ENCODE assay signal across 17 cellular contexts in genomic region chr4:176193126-176193525, GRCh38. TPM values are rescaled to one million over a fixed set of nuclear protein-coding genes. Genes with fewer than 3 reads are reported as not detected.
DNase-seq lines count a peak whose midpoint lies in the region; ATAC-seq and TF ChIP-seq lines count a peak whose summit lies in the region.
"Had no signal": no experiment of that assay in that cellular context is flagged by ENCODE, and none has a peak within 500 bp of the region (broad histone marks: within the 10 kb centered on the region; RNA-seq: fewer than 3 reads in every experiment).

No MANE protein-coding gene starts in this region.

- intact Hi-C loops in sigmoid colon (cut with DNase I) = loop anchor here (5.0 to 10.0 kb wide), 2 partner anchors 44 to 82 kb away; no protein-coding TSS in a partner anchor

- no peaks in the 10 kb centered on the region for H4K20me1 ChIP-seq in GM23248 (ENCODE audit: insufficient read depth)
- H4K20me1 ChIP-seq in fibroblast of lung (ENCODE audit: control insufficient read depth, extremely low read depth, insufficient read depth, low read length) = no peaks in the 10 kb centered on the region
- H4K20me1 ChIP-seq: BLaER1 had no signal

- H3K9me2 ChIP-seq in GM23248 (ENCODE audit: insufficient read depth) = no peaks in the 10 kb centered on the region

- in situ Hi-C loops in GM23248 (cut with MboI) = no loop called here

- H3K4me2 ChIP-seq in GM23248 (ENCODE audit: unreplicated experiment) = peak overlapping the region; percentile 82
- no peak overlapping the region for H3K4me2 ChIP-seq in fibroblast of lung (ENCODE audit: extremely low read depth, insufficient read depth, low read length)
- H3K4me2 ChIP-seq: BLaER1 had no signal

- H3K79me2 ChIP-seq in GM23248 (ENCODE audit: insufficient read depth) (no peaks in the 10 kb centered on the region), fibroblast of lung (ENCODE audit: control insufficient read depth, insufficient read depth, low read length) (no peaks in the 10 kb centered on the region)

- no peak overlapping the region for H3K27ac Mint-ChIP-seq in activated CD4-positive, alpha-beta memory T cell treated with anti-CD3 and anti-CD28 coated beads, Interleukin-2, amount 10 ng/mL, durations not matched to agents 7 days and 5 days
- H3K27ac Mint-ChIP-seq: activated CD4-positive, alpha-beta T cell treated with anti-CD3 and anti-CD28 coated beads, Interleukin-2, amount 10 ng/mL, durations not matched to agents 7 days and 5 days; brain had no signal

- TF ChIP-seq EP300 in sigmoid colon (IDR thresholded peaks at IDR 0.05) = no peak

- H3K36me3 Mint-ChIP-seq in activated CD4-positive, alpha-beta memory T cell treated with anti-CD3 and anti-CD28 coated beads, Interleukin-2, amount 10 ng/mL, durations not matched to agents 7 days and 5 days (ENCODE audit: low read depth) = peaks cover 5% of the 10 kb centered on the region
- H3K36me3 Mint-ChIP-seq: brain had no signal

- H3K4me3 Mint-ChIP-seq in activated CD4-positive, alpha-beta memory T cell treated with anti-CD3 and anti-CD28 coated beads, Interleukin-2, amount 10 ng/mL, durations not matched to agents 7 days and 5 days = no peak overlapping the region
- H3K4me3 Mint-ChIP-seq: activated CD4-positive, alpha-beta T cell treated with anti-CD3 and anti-CD28 coated beads, Interleukin-2, amount 10 ng/mL, durations not matched to agents 7 days and 5 days had no signal

- H3K9me3 Mint-ChIP-seq in activated CD4-positive, alpha-beta memory T cell treated with anti-CD3 and anti-CD28 coated beads, Interleukin-2, amount 10 ng/mL, durations not matched to agents 7 days and 5 days = no peaks in the 10 kb centered on the region
- H3K9me3 Mint-ChIP-seq: activated CD4-positive, alpha-beta T cell treated with anti-CD3 and anti-CD28 coated beads, Interleukin-2, amount 10 ng/mL, durations not matched to agents 7 days and 5 days; brain had no signal

- ATAC-seq in HG03457 (IDR thresholded peaks at IDR 0.05; ENCODE audit: unreplicated experiment) = no peak
- ATAC-seq: HepG2 had no signal

- no peaks in the 10 kb centered on the region for H3K9me3 ChIP-seq in GM23248 (ENCODE audit: low read depth)
- no peaks in the 10 kb centered on the region for H3K9me3 ChIP-seq in SJSA1 (replicated peaks)
- H3K9me3 ChIP-seq in fibroblast of lung (ENCODE audit: control insufficient read depth, insufficient read depth, low read depth, low read length) = no peaks in the 10 kb centered on the region
- H3K9me3 ChIP-seq in sigmoid colon = no peaks in the 10 kb centered on the region
- H3K9me3 ChIP-seq: BLaER1, uterus had no signal

- peaks cover 46% of the 10 kb centered on the region for H3K27me3 Mint-ChIP-seq in activated CD4-positive, alpha-beta memory T cell treated with anti-CD3 and anti-CD28 coated beads, Interleukin-2, amount 10 ng/mL, durations not matched to agents 7 days and 5 days

- H3F3A ChIP-seq in GM23248 (ENCODE audit: insufficient read depth) = peaks cover 30% of the 10 kb centered on the region

- no peaks in the 10 kb centered on the region for H3K27me3 ChIP-seq in GM23248 (replicated peaks; ENCODE audit: insufficient read depth)
- H3K27me3 ChIP-seq in SJSA1 (replicated peaks) = no peaks in the 10 kb centered on the region
- H3K27me3 ChIP-seq in fibroblast of lung (ENCODE audit: control insufficient read depth, insufficient read depth, low read length) = no peaks in the 10 kb centered on the region
- no peaks in the 10 kb centered on the region for H3K27me3 ChIP-seq in sigmoid colon
- H3K27me3 ChIP-seq: BLaER1, uterus had no signal

- H3K36me3 ChIP-seq in GM23248 (ENCODE audit: low read depth) (no peaks in the 10 kb centered on the region), SJSA1 (no peaks in the 10 kb centered on the region), fibroblast of lung (ENCODE audit: control insufficient read depth, insufficient read depth, low read length) (no peaks in the 10 kb centered on the region), sigmoid colon (no peaks in the 10 kb centered on the region)
- H3K36me3 ChIP-seq: BLaER1, uterus had no signal

- H2AFZ ChIP-seq in GM23248 (peak overlapping the region; percentile 64), fibroblast of lung (ENCODE audit: low read length) (peak overlapping the region; percentile 53)

- H3K4me1 Mint-ChIP-seq in activated CD4-positive, alpha-beta memory T cell treated with anti-CD3 and anti-CD28 coated beads, Interleukin-2, amount 10 ng/mL, durations not matched to agents 7 days and 5 days = peaks cover 16% of the 10 kb centered on the region

- TF ChIP-seq CTCF in fibroblast of lung (conservative IDR thresholded peaks at IDR 0.05 in 1 of 2, IDR thresholded peaks at IDR 0.05 in 1 of 2; ENCODE audit: low read depth in 1 of 2, low read length in 2 of 2) = no peak
- no peak for TF ChIP-seq CTCF in sigmoid colon (IDR thresholded peaks at IDR 0.05)

- H3K27ac ChIP-seq in GM23248 (peak overlapping the region; percentile 98), SJSA1 (peak overlapping the region; percentile 61), fibroblast of lung (ENCODE audit: insufficient read depth, low read length) (peak overlapping the region; percentile 66), sigmoid colon (peak overlapping the region in 3 of 4 donors; percentile 52 to 89 (median 85))
- H3K27ac ChIP-seq: BLaER1, uterus had no signal

- H3K4me3 ChIP-seq in GM23248 (peak overlapping the region; percentile 55), SJSA1 (no peak overlapping the region), fibroblast of lung (replicated peaks in 1 of 4; ENCODE audit: control extremely low read depth in 1 of 4, insufficient read depth in 1 of 4, low read depth in 3 of 4, low read length in 4 of 4) (no peak overlapping the region), sigmoid colon (no peak overlapping the region)
- H3K4me3 ChIP-seq: BLaER1, uterus had no signal

- POLR2A ChIA-PET in activated CD4-positive, alpha-beta memory T cell treated with anti-CD3 and anti-CD28 coated beads, Interleukin-2, amount 10 ng/mL, durations not matched to agents 7 days and 5 days (lab: Charles Lee) = no interaction called here

- no peak for TF ChIP-seq POLR2A in sigmoid colon (IDR thresholded peaks at IDR 0.05)

- peak overlapping the region; percentile 87 for H3K9ac ChIP-seq in GM23248
- no peak overlapping the region for H3K9ac ChIP-seq in fibroblast of lung (ENCODE audit: insufficient read depth, low read length)
- H3K9ac ChIP-seq: BLaER1 had no signal

- CTCF ChIA-PET in activated CD4-positive, alpha-beta memory T cell treated with anti-CD3 and anti-CD28 coated beads, Interleukin-2, amount 10 ng/mL, durations not matched to agents 7 days and 5 days (lab: Charles Lee) = no interaction called here

- peak; percentile 85 for DNase-seq in GM23248
- no peak for DNase-seq in SJSA1 (ENCODE audit: low read depth in 1 of 2, low spot score in 2 of 2)
- peak; percentile 58 to 60 for DNase-seq in fibroblast of lung (ENCODE audit: low read depth in 2 of 2)
- DNase-seq in sigmoid colon = no peak
- DNase-seq in foreskin melanocyte = no peak
- no peak for DNase-seq in activated naive CD4-positive, alpha-beta T cell treated with Interleukin-2 at 50 U/mL for 16 hours
- no peak for DNase-seq in activated CD4-positive, alpha-beta memory T cell treated with anti-CD3 and anti-CD28 coated beads, Interleukin-2, amount 10 ng/mL, durations not matched to agents 7 days and 5 days
- DNase-seq: activated CD4-positive, alpha-beta T cell treated with anti-CD3 and anti-CD28 coated beads, Interleukin-2, amount 10 ng/mL, durations not matched to agents 7 days and 5 days; effector CD8-positive, alpha-beta T cell; NCI-H2171; stimulated activated naive CD8-positive, alpha-beta T cell treated with anti-CD3 and anti-CD28 coated beads, Interleukin-15, amount 100 ng/mL, for 72 hours; uterus had no signal

- H3K4me1 ChIP-seq in GM23248 (ENCODE audit: insufficient read depth) = peaks cover 65% of the 10 kb centered on the region
- peaks cover 32% of the 10 kb centered on the region for H3K4me1 ChIP-seq in SJSA1 (replicated peaks)
- peaks cover 11% of the 10 kb centered on the region for H3K4me1 ChIP-seq in fibroblast of lung (ENCODE audit: control insufficient read depth, extremely low read depth, insufficient read depth, low read length)
- peaks cover 0 to 37% (median 23%) of the 10 kb centered on the region in 4 donors for H3K4me1 ChIP-seq in sigmoid colon

- WGBS in GM23248 (ENCODE audit: low coverage in 1 of 2, low lambda C conversion rate in 2 of 2, missing lambda C conversion rate in 2 of 2), 2 experiments = 3 to 4% methylated on average over 4 of the region's 4 CpGs
- WGBS in sigmoid colon, 2 donors = 31 to 48% methylated on average over 4 of the region's 4 CpGs

RNA-seq across cellular contexts. Expression of gene SPATA4, which starts 2.3 kb away (rescaled TPM):
- total RNA-seq in GM23248 (2014; rRNA removed; shearing (Covaris generic)) = not detected in 2 replicates
- polyA plus RNA-seq in GM23248 (2016; fragmentation: Nextera tagmentation; extraction: Ambion mirVana) (0.73 and 0.90 TPM in 2 replicates), fibroblast of lung (0.09 and 0.14 TPM in 2 replicates), sigmoid colon (not detected)
- not detected in 2 replicates for total RNA-seq in SJSA1 (2014; rRNA removed; shearing (Covaris generic))
- total RNA-seq in fibroblast of lung (0.26 and 0.66 TPM in 2 replicates), sigmoid colon (1 to 10 TPM in 1 of 4 donors, under 1 TPM in 2, not detected in 1; 0.36 to 2.8 (median 0.54) TPM)
- polyA plus RNA-seq in fibroblast of lung (2012) = 0.25 TPM in 1 of 2 replicates, not detected in the other
- 0.82 TPM in 1 of 2 replicates, not detected in the other for polyA minus RNA-seq in fibroblast of lung (ENCODE audit: low replicate concordance)
- total RNA-seq in activated CD4-positive, alpha-beta memory T cell treated with anti-CD3 and anti-CD28 coated beads, Interleukin-2, amount 10 ng/mL, durations not matched to agents 7 days and 5 days = not detected
- total RNA-seq: activated CD4-positive, alpha-beta T cell treated with anti-CD3 and anti-CD28 coated beads, Interleukin-2, amount 10 ng/mL, durations not matched to agents 7 days and 5 days; activated T-helper 1 cell treated with anti-CD3 and anti-CD28 coated beads, Interleukin-12 subunit alpha, Interleukin-12 subunit beta, Interleukin-2, Interleukin-4 antibody, amounts not matched to agents 30 ng/mL and 10 ng/mL and 1 ng/mL, durations not matched to agents 14 hours and 24 hours and 36 hours; HepG2 had no signal
- polyA plus RNA-seq: HepG2 had no signal

Comparison
In these comparisons a context has a peak if more than half of its experiments do, and no peak if none do; other contexts are left out.
1. DNase-seq: peak in GM23248 (single experiment) and fibroblast of lung (2 of 2); none in SJSA1 (0 of 2), sigmoid colon (single experiment), foreskin melanocyte (single experiment), activated naive CD4-positive, alpha-beta T cell treated with Interleukin-2 at 50 U/mL for 16 hours (single experiment) and activated CD4-positive, alpha-beta memory T cell treated with anti-CD3 and anti-CD28 coated beads, Interleukin-2, amount 10 ng/mL, durations not matched to agents 7 days and 5 days (single experiment).
2. Peak in every context shown above with its lines, with median percentiles within 50 percentile points of each other: H3K27ac ChIP-seq.